ENCODE assay signal across 9 cellular contexts in the genomic region with DNA sequence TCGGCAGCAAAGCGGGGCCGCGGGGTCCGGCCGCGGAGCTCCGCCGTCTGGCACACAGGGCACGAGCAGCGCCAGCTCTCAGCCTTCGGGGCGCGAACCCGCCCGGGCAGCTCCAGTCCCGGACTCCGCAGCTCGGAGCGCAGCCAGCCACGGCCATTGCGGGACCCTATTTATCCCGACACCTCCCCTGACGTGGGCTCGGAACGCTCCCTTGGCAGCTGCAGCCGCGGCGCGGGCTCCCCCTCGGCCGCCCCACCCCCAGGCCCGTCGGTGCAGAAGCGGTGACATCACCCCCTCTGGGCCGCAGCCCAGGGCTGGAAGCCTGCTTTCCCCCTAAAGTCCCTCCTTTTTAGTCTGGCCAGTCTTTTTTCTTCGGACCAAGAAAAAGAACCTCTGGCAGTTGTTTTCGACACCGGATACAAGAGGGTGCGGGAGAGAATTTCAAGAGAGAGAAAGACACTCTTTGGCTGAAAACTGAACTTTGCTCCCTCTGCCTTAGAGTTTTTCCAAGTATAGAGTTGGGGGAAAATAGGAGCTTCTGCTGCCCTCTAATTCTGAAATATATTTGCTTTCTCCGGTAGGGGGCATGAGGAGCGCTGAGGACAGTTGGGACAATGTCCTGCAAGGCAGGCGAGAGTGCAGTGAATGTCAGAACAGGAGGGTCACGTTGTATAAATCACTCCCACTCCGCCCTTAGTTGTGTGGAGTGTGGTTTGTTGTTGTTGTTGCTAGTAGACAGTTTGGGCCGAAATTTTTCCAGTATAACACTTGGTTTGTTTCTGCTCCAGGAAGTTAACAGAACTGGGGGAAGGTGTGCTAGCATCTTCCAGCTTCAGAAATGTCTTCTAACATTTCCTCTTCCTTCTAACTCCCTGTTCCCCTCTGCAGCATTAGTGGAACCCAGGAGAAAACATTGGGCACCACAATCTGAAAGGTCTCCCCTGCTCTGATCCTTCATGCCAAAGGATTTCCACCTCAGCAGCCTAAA. TPM values are rescaled to one million over a fixed set of nuclear protein-coding genes. Genes with fewer than 3 reads are reported as not detected.
DNase-seq lines count a peak whose midpoint lies in the region; ATAC-seq, FAIRE-seq and TF ChIP-seq lines count a peak whose summit lies in the region.
"Had no signal": no experiment of that assay in that cellular context is flagged by ENCODE, and none has a peak within 500 bp of the region (broad histone marks: within the 10 kb centered on the region; RNA-seq: fewer than 3 reads in every experiment).

TSS of gene SFRP4 (minus strand) at position 145 of the 988 bp plus-strand sequence. CDS start 280 bp downstream, outside the sequence.

- no peaks in the 10 kb centered on the region for H3K9me3 ChIP-seq in BLaER1
- no peaks in the 10 kb centered on the region for H3K9me3 ChIP-seq in SJSA1 (replicated peaks)
- H3K9me3 ChIP-seq in thoracic aorta, result no peaks in the 10 kb centered on the region

- H4K20me1 ChIP-seq in BLaER1, result peaks cover 17% of the 10 kb centered on the region

- H3K9ac ChIP-seq in BLaER1, result peak within 1 kb of the TSS; percentile 36; the same call in 1 of the 2 replicates

- TF ChIP-seq CTCF in thoracic aorta (IDR thresholded peaks at IDR 0.05), result peak; percentile 65

- peak within 1 kb of the TSS; percentile 94 for H3K4me2 ChIP-seq in BLaER1

- peaks cover 30% of the 10 kb centered on the region for H3K4me1 ChIP-seq in BLaER1
- H3K4me1 ChIP-seq in SJSA1 (replicated peaks), result peaks cover 24% of the 10 kb centered on the region
- peaks cover 8 to 41% of the 10 kb centered on the region in 2 donors for H3K4me1 ChIP-seq in thoracic aorta (ENCODE audit: control insufficient read depth in 1 of 2, low read depth in 2 of 2)

- peak; percentile 92 for FAIRE-seq in endometrium (lab: Jason Lieb, UNC)

- H3K27ac ChIP-seq in BLaER1, result no peak within 1 kb of the TSS
- no peak within 1 kb of the TSS for H3K27ac ChIP-seq in SJSA1
- peak within 1 kb of the TSS; percentile 74 to 76 for H3K27ac ChIP-seq in thoracic aorta

- peaks cover 32% of the 10 kb centered on the region for H3K27me3 ChIP-seq in BLaER1
- H3K27me3 ChIP-seq in SJSA1 (replicated peaks), result peaks cover 27% of the 10 kb centered on the region
- H3K27me3 ChIP-seq in thoracic aorta (replicated peaks; ENCODE audit: insufficient read depth), result no peaks in the 10 kb centered on the region

- ATAC-seq in GM18868 (IDR thresholded peaks at IDR 0.05; ENCODE audit: unreplicated experiment) (peak; percentile 26), thoracic aorta (ENCODE audit: insufficient number of reproducible peaks, low FRiP score, low read depth) (peak; percentile 73), HG02970 (IDR thresholded peaks at IDR 0.05; ENCODE audit: low FRiP score, unreplicated experiment) (no peak)

- peak; percentile 69 for DNase-seq in HuH-7 (ENCODE audit: low spot score)
- DNase-seq in SJSA1 (ENCODE audit: low read depth in 1 of 2, low spot score in 2 of 2), result peak; percentile 52 to 66
- DNase-seq in medulla oblongata (ENCODE audit: extremely low spot score), result peak; percentile 91
- DNase-seq in thoracic aorta (ENCODE audit: low spot score), result no peak

- H3K36me3 ChIP-seq in BLaER1, result no peaks in the 10 kb centered on the region
- no peaks in the 10 kb centered on the region for H3K36me3 ChIP-seq in SJSA1
- no peaks in the 10 kb centered on the region for H3K36me3 ChIP-seq in thoracic aorta

- H3K4me3 ChIP-seq in BLaER1 (peak within 1 kb of the TSS; percentile 68), SJSA1 (peak within 1 kb of the TSS; percentile 36), thoracic aorta (peak within 1 kb of the TSS; percentile 75)

RNA-seq across cellular contexts. Expression of gene SFRP4, which starts in this region (rescaled TPM):
- total RNA-seq in SJSA1 (2014; rRNA removed; shearing (Covaris generic)), result 0.13 TPM in 1 of 2 replicates, not detected in the other
- 10 to 100 TPM; 53.3 to 81.6 TPM for total RNA-seq in thoracic aorta
- total RNA-seq: T-helper 1 cell treated with Interleukin-12 subunit alpha and Interleukin-12 subunit beta and Interleukin-4 antibody, amounts not matched to agents 30 ng/mL and 1 ng/mL, for 36 hours had no signal

Comparison
In these comparisons a context has a peak if more than half of its experiments do, and no peak if none do; other contexts are left out.
1. RNA of gene SFRP4 (total RNA-seq): 53.3 to 81.6 TPM in thoracic aorta; 0.13 TPM in SJSA1; every median in the first group is over 10 times any median in the second.
2. Peak in DNase-seq and H3K4me3 ChIP-seq in SJSA1; RNA of the gene not detected or under 1 TPM.
3. H3K27ac ChIP-seq: peak in thoracic aorta (2 of 2); none in BLaER1 (single experiment) and SJSA1 (single experiment).
4. Peak in every context shown above with its lines, with median percentiles within 50 percentile points of each other: H3K4me3 ChIP-seq.